ENCODE assay signal across 9 cellular contexts in the genomic region with DNA sequence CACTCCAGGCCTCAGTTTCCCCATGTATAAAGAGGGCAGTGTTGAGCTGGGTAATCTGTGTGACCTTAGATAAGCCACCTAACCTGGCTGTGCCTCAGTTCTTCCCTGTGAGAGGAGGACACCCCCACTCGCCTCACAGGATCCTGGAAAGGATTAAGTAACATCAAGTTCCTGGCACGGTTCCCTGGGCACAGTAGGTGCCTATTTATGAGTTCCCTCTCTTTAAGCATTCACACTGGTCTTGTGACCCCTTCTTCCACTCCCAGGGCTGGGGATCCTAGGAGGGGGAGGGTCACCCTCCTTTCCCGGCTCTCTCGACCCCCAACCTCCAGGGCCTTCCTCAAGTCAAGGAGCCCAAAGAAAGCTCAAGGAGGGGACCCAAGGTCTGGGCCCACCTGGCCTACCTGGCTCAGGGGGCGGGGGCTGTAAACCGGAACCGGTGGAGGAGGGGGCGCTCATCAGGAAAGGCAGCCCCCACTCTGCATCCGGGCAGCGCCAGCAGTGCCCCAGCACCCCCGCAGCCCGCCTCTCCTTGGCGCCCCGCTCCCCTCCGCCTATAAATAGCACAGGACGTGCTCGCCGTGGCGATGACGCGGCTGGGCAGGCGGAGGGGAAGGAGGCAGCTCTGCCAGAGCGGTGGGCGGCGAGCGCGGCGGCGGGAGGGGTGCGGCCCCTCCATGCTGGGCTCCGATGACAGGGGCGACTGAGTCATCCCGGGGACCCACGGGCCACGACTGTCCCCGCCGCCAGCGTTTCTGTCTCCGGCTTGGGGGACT. TPM values are rescaled to one million over a fixed set of nuclear protein-coding genes. Genes with fewer than 3 reads are reported as not detected.
A peak's percentile ranks its signal among the peaks of the same experiment; 100 is the strongest.
DNase-seq lines count a peak whose midpoint lies in the region; ATAC-seq, FAIRE-seq and TF ChIP-seq lines count a peak whose summit lies in the region.
"Had no signal": no experiment of that assay in that cellular context is flagged by ENCODE, and none has a peak within 500 bp of the region (broad histone marks: within the 10 kb centered on the region; RNA-seq: fewer than 3 reads in every experiment).

No MANE protein-coding gene starts in this region.

- H4K20me1 ChIP-seq in endothelial cell of umbilical vein (replicated peaks; ENCODE audit: control insufficient read depth, extremely low read depth, insufficient read depth, low read length), result no peaks in the 10 kb centered on the region

- BruUV-seq in endothelial cell of umbilical vein (replicated peaks; lab: Mats Ljungman, UMichigan), result no TSS peak

- intact Hi-C loops in endothelial cell of umbilical vein (cut with micrococcal nuclease), result no loop called here

- H2AFZ ChIP-seq in endothelial cell of umbilical vein (ENCODE audit: low read depth, low read length), result peak overlapping the region; percentile 72

- peak overlapping the region; percentile 45 for H3K4me2 ChIP-seq in endothelial cell of umbilical vein (ENCODE audit: insufficient read depth, low read length)

- no peaks in the 10 kb centered on the region for H3K79me2 ChIP-seq in endothelial cell of umbilical vein (ENCODE audit: control insufficient read depth, insufficient read depth, low read length)

- H3K27me3 ChIP-seq in AG04450 (ENCODE audit: control insufficient read depth, insufficient read depth, low read length), result peaks cover under 1% of the 10 kb centered on the region
- peaks cover 0 to 2% of the 10 kb centered on the region in 2 experiments for H3K27me3 ChIP-seq in endothelial cell of umbilical vein (ENCODE audit: control insufficient read depth in 2 of 2, insufficient read depth in 2 of 2, low read length in 2 of 2)
- H3K27me3 ChIP-seq in muscle layer of colon (ENCODE audit: control insufficient read depth in 1 of 2, insufficient read depth in 2 of 2, low read length in 2 of 2), result no peaks in the 10 kb centered on the region

- no peak for ATAC-seq in HG03045 (IDR thresholded peaks at IDR 0.05; ENCODE audit: unreplicated experiment)

- no peak for FAIRE-seq in endothelial cell of umbilical vein (lab: Jason Lieb, UNC)

- H3K27ac ChIP-seq in AG04450 (ENCODE audit: low read depth, low read length) (peak overlapping the region; percentile 11), endothelial cell of umbilical vein (ENCODE audit: insufficient read depth, low read depth, low read length) (no peak overlapping the region), muscle layer of colon (ENCODE audit: low read depth, low read length) (no peak overlapping the region)

- H3K9ac ChIP-seq in endothelial cell of umbilical vein (replicated peaks; ENCODE audit: extremely low read depth, insufficient read depth, low read length) (no peak overlapping the region), muscle layer of colon (ENCODE audit: low read length) (no peak overlapping the region)

- TF ChIP-seq CTCF in AG04450 (IDR thresholded peaks at IDR 0.05; ENCODE audit: low read depth, low read length) (no peak), LNCaP clone FGC (IDR thresholded peaks at IDR 0.05; ENCODE audit: control insufficient read depth, extremely low read depth, insufficient read depth) (no peak), endothelial cell of umbilical vein (IDR thresholded peaks at IDR 0.05; ENCODE audit: extremely low read depth in 1 of 2, insufficient read depth in 1 of 2, low read depth in 1 of 2, low read length in 2 of 2) (no peak)

- dilution Hi-C loops in endothelial cell of umbilical vein (cut with MboI; ENCODE audit: extremely low pct_ligation_motif_present, low sequenced_read_pairs), result no loop called here

- CTCF ChIA-PET in AG04450 (lab: Charles Lee) (interaction anchor here (1.0 to 2.5 kb wide), 5 partner anchors 22 to 56 kb away, joined by 3 to 23 read pairs (median 4); no protein-coding TSS in a partner anchor), endothelial cell of umbilical vein (lab: Charles Lee) (interaction anchor here (0.9 to 9.6 kb wide), 5 partner anchors 8 to 45 kb away, joined by 3 to 420 read pairs (median 6); no protein-coding TSS in a partner anchor)

- H3K4me3 ChIP-seq in AG04450 (ENCODE audit: low read depth, low read length) (peak overlapping the region; percentile 56), LNCaP clone FGC (ENCODE audit: low read depth, low read length) (no peak overlapping the region), endothelial cell of umbilical vein (replicated peaks in 1 of 3; ENCODE audit: insufficient read depth in 1 of 3, low read depth in 1 of 3, low read length in 3 of 3) (peak overlapping the region in 2 of 3 experiments; percentile 7 to 27), muscle layer of colon (ENCODE audit: low read depth in 1 of 2, low read length in 2 of 2) (peak overlapping the region; percentile 32 to 52)

- H3K9me3 ChIP-seq in AG04450 (ENCODE audit: control insufficient read depth, insufficient read depth, low read length) (no peaks in the 10 kb centered on the region), endothelial cell of umbilical vein (replicated peaks; ENCODE audit: control insufficient read depth, insufficient read depth, low read length) (no peaks in the 10 kb centered on the region), muscle layer of colon (ENCODE audit: low read length) (no peaks in the 10 kb centered on the region)

- POLR2A ChIA-PET in AG04450 (lab: Yijun Ruan, JAX), result interaction anchor here (1.4 kb wide), 2 partner anchors 10 to 35 kb away, joined by 5 to 17 read pairs; partner anchors contain the start of gene RPL19
- POLR2A ChIA-PET in endothelial cell of umbilical vein (lab: Charles Lee), result interaction anchor here (1.1 kb wide), 1 partner anchor 9 kb away, joined by 7 read pairs; the partner anchor contains the start of gene RPL19

- no peak for TF ChIP-seq POLR2A in endothelial cell of umbilical vein (IDR thresholded peaks at IDR 0.05; ENCODE audit: low read depth, low read length)

- H3K36me3 ChIP-seq in endothelial cell of umbilical vein (ENCODE audit: control insufficient read depth in 2 of 2, extremely low read depth in 1 of 2, insufficient read depth in 2 of 2, low read length in 2 of 2) (peaks cover 0 to 7% of the 10 kb centered on the region in 2 experiments), muscle layer of colon (ENCODE audit: insufficient read depth, low read length) (peaks cover 7% of the 10 kb centered on the region)

- no peaks in the 10 kb centered on the region for H3K9me1 ChIP-seq in endothelial cell of umbilical vein (replicated peaks; ENCODE audit: control insufficient read depth, extremely low read depth, insufficient read depth, low read length)

- H3K4me1 ChIP-seq in endothelial cell of umbilical vein (ENCODE audit: control insufficient read depth, extremely low read depth, insufficient read depth, low read length) (peaks cover 5% of the 10 kb centered on the region), muscle layer of colon (ENCODE audit: insufficient read depth, low read length) (peaks cover 10% of the 10 kb centered on the region)

- DNase-seq in AG04450 (ENCODE audit: low read depth, low spot score) (no peak), LNCaP clone FGC (ENCODE audit: low read depth) (peak; percentile 43), endothelial cell of umbilical vein (ENCODE audit: low read depth, low spot score) (peak; percentile 29), SKM-1 (lab: John Stamatoyannopoulos, UW; ENCODE audit: unreplicated experiment) (no peak)
- DNase-seq in activated CD8-positive, alpha-beta memory T cell treated with anti-CD3 and anti-CD28 coated beads, Interleukin-2, amount 50 U/mL, for 4 hours, result peak; percentile 90
- DNase-seq in stimulated activated CD8-positive, alpha-beta memory T cell treated with anti-CD3 and anti-CD28 coated beads, Interleukin-4, amount 100 ng/mL, for 48 hours, result peak; percentile 80

RNA-seq across cellular contexts. Expression of gene RPL19, which starts 9.4 kb away (rescaled TPM):
- polyA plus RNA-seq in AG04450 (2011; rRNA removed) (1,791 and 1,924 TPM in 2 replicates), endothelial cell of umbilical vein (1,595 and 1,958 TPM in 2 replicates)
- 660 and 768 TPM in 2 replicates for polyA minus RNA-seq in AG04450 (2011; rRNA and poly(A)+ RNA removed)
- total RNA-seq in endothelial cell of umbilical vein, result 1,752 and 1,802 TPM in 2 replicates
- 2,668 and 2,686 TPM in 2 replicates for polyA plus RNA-seq in endothelial cell of umbilical vein (2011; cell fraction: cytosol; rRNA removed)
- polyA plus RNA-seq in endothelial cell of umbilical vein (2011; cell fraction: nucleus; rRNA removed), result 765 and 790 TPM in 2 replicates
- 1,979 and 2,305 TPM in 2 replicates for polyA plus RNA-seq in endothelial cell of umbilical vein (2012)
- 607 and 737 TPM in 2 replicates for polyA minus RNA-seq in endothelial cell of umbilical vein
- polyA minus RNA-seq in endothelial cell of umbilical vein (2011; cell fraction: cytosol; rRNA and poly(A)+ RNA removed), result 846 TPM
- 81.7 and 101 TPM in 2 replicates for polyA minus RNA-seq in endothelial cell of umbilical vein (2011; cell fraction: nucleus; rRNA and poly(A)+ RNA removed)

RNA-seq across cellular contexts. Expression of gene CACNB1, which starts 12.0 kb away (rescaled TPM):
- polyA plus RNA-seq in AG04450 (2011; rRNA removed) (3.2 and 3.7 TPM in 2 replicates), endothelial cell of umbilical vein (4.7 and 5.0 TPM in 2 replicates)
- polyA minus RNA-seq in AG04450 (2011; rRNA and poly(A)+ RNA removed), result 10.8 and 14.6 TPM in 2 replicates
- total RNA-seq in endothelial cell of umbilical vein, result 12.3 and 14.6 TPM in 2 replicates
- polyA plus RNA-seq in endothelial cell of umbilical vein (2011; cell fraction: cytosol; rRNA removed), result 2.5 and 3.3 TPM in 2 replicates
- 28.3 and 33.7 TPM in 2 replicates for polyA plus RNA-seq in endothelial cell of umbilical vein (2011; cell fraction: nucleus; rRNA removed)
- polyA plus RNA-seq in endothelial cell of umbilical vein (2012), result 3.7 and 5.1 TPM in 2 replicates
- 11.2 and 16.3 TPM in 2 replicates for polyA minus RNA-seq in endothelial cell of umbilical vein
- polyA minus RNA-seq in endothelial cell of umbilical vein (2011; cell fraction: cytosol; rRNA and poly(A)+ RNA removed), result 4.7 TPM
- polyA minus RNA-seq in endothelial cell of umbilical vein (2011; cell fraction: nucleus; rRNA and poly(A)+ RNA removed), result 9.0 and 9.9 TPM in 2 replicates

RNA-seq across cellular contexts. Expression of gene STAC2, which starts 16.2 kb away (rescaled TPM):
- polyA plus RNA-seq in AG04450 (2011; rRNA removed) (0.04 TPM in 1 of 2 replicates, not detected in the other), endothelial cell of umbilical vein (not detected in 2 replicates)
- polyA minus RNA-seq in AG04450 (2011; rRNA and poly(A)+ RNA removed), result not detected in 2 replicates
- total RNA-seq in endothelial cell of umbilical vein, result not detected in 2 replicates
- not detected in 2 replicates for polyA plus RNA-seq in endothelial cell of umbilical vein (2011; cell fraction: cytosol; rRNA removed)
- not detected in 2 replicates for polyA plus RNA-seq in endothelial cell of umbilical vein (2011; cell fraction: nucleus; rRNA removed)
- not detected in 2 replicates for polyA plus RNA-seq in endothelial cell of umbilical vein (2012)
- not detected in 2 replicates for polyA minus RNA-seq in endothelial cell of umbilical vein
- polyA minus RNA-seq in endothelial cell of umbilical vein (2011; cell fraction: cytosol; rRNA and poly(A)+ RNA removed), result not detected
- polyA minus RNA-seq in endothelial cell of umbilical vein (2011; cell fraction: nucleus; rRNA and poly(A)+ RNA removed), result not detected in 2 replicates
- total RNA-seq: pulmonary artery endothelial cell had no signal

RNA-seq across cellular contexts. Expression of gene ARL5C, which starts 43.5 kb away (rescaled TPM):
- polyA plus RNA-seq in AG04450 (2011; rRNA removed), result not detected in 2 replicates
- polyA minus RNA-seq in AG04450 (2011; rRNA and poly(A)+ RNA removed), result not detected in 2 replicates
- total RNA-seq in endothelial cell of umbilical vein, result not detected in 2 replicates
- not detected in 2 replicates for polyA plus RNA-seq in endothelial cell of umbilical vein
- not detected in 2 replicates for polyA plus RNA-seq in endothelial cell of umbilical vein (2011; cell fraction: cytosol; rRNA removed)
- polyA plus RNA-seq in endothelial cell of umbilical vein (2011; cell fraction: nucleus; rRNA removed), result not detected in 2 replicates
- not detected in 2 replicates for polyA plus RNA-seq in endothelial cell of umbilical vein (2012)
- polyA minus RNA-seq in endothelial cell of umbilical vein, result not detected in 2 replicates
- polyA minus RNA-seq in endothelial cell of umbilical vein (2011; cell fraction: cytosol; rRNA and poly(A)+ RNA removed), result not detected
- polyA minus RNA-seq in endothelial cell of umbilical vein (2011; cell fraction: nucleus; rRNA and poly(A)+ RNA removed), result 0.34 TPM in 1 of 2 replicates, not detected in the other
- total RNA-seq: pulmonary artery endothelial cell had no signal

RNA-seq across cellular contexts. Expression of gene PLXDC1, which starts 58.1 kb away (rescaled TPM):
- 1.9 and 2.1 TPM in 2 replicates for polyA plus RNA-seq in AG04450 (2011; rRNA removed)
- 1.3 and 3.1 TPM in 2 replicates for polyA minus RNA-seq in AG04450 (2011; rRNA and poly(A)+ RNA removed)
- total RNA-seq in endothelial cell of umbilical vein, result not detected in 2 replicates
- 0.03 TPM in 1 of 2 replicates, not detected in the other for polyA plus RNA-seq in endothelial cell of umbilical vein
- polyA plus RNA-seq in endothelial cell of umbilical vein (2011; cell fraction: cytosol; rRNA removed), result not detected in 2 replicates
- polyA plus RNA-seq in endothelial cell of umbilical vein (2011; cell fraction: nucleus; rRNA removed), result 0.13 and 0.25 TPM in 2 replicates
- polyA plus RNA-seq in endothelial cell of umbilical vein (2012), result not detected in 2 replicates
- 1.7 TPM in 1 of 2 replicates, not detected in the other for polyA minus RNA-seq in endothelial cell of umbilical vein
- polyA minus RNA-seq in endothelial cell of umbilical vein (2011; cell fraction: cytosol; rRNA and poly(A)+ RNA removed), result not detected
- not detected in 2 replicates for polyA minus RNA-seq in endothelial cell of umbilical vein (2011; cell fraction: nucleus; rRNA and poly(A)+ RNA removed)
- total RNA-seq: pulmonary artery endothelial cell had no signal

Comparison
In these comparisons a context has a peak if more than half of its experiments do, and no peak if none do; other contexts are left out.
1. DNase-seq: peak in LNCaP clone FGC (single experiment), activated CD8-positive, alpha-beta memory T cell treated with anti-CD3 and anti-CD28 coated beads, Interleukin-2, amount 50 U/mL, for 4 hours (single experiment), endothelial cell of umbilical vein (single experiment) and stimulated activated CD8-positive, alpha-beta memory T cell treated with anti-CD3 and anti-CD28 coated beads, Interleukin-4, amount 100 ng/mL, for 48 hours (single experiment); none in AG04450 (single experiment) and SKM-1 (single experiment).